Comparison of ENCODE assay signal across 27 cellular contexts in the genomic region with DNA sequence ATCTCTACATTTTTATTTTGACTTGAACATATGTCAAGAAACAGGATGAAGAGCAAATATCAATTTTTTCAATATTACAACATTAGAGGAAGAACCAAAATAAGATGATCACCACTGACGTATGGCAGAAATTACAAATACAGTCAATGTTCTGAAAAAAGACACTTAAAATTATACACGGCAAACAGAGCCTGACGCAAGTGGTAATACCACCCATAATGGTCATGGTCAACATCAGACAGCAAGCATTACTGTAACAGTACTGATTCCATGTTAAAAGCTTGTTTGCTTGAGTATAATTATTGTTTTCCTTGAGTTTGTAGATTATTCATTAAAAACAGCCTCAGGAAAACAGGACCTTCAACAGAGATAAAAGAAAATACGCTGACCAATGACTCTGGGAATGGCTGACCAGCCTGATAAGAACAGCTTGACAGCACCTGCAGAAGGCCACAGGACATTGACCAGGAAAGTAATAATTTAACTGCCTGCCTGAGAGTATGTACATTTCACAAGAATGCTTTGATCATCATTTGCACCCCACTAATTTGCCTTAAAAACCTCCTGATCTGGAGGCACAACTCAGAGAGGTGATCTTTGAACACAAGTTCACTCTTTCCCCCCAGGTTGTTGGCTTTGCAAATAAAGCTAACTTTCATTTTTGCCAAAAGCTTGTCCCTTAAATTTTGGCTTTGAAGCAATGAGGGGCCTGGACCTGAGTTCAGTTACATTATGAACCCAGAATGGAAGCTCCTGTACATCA.
"Had no signal": no experiment of that assay in that cellular context is flagged by ENCODE, and none has a peak within 500 bp of the region (broad histone marks: within the 10 kb centered on the region; RNA-seq: fewer than 3 reads in every experiment).

No MANE protein-coding gene starts in this region.

- H3K27ac Mint-ChIP-seq: immature natural killer cell; naive thymus-derived CD8-positive, alpha-beta T cell; nephron; stimulated activated effector memory CD8-positive, alpha-beta T cell treated with anti-CD3 and anti-CD28 coated beads, Interleukin-12 subunit alpha, Interleukin-12 subunit beta, amount 100 ng/mL, for 72 hours; stimulated activated naive CD8-positive, alpha-beta T cell treated with anti-CD3 and anti-CD28 coated beads, Interleukin-15, Interleukin-2, amounts not matched to agents 100 ng/mL and 50 ng/mL, for 24 hours had no signal

- H3K4me3 ChIP-seq: lower lobe of right lung, pancreas, prostate gland, sigmoid colon, spleen, suprapubic skin, thoracic aorta, tibial artery, upper lobe of right lung had no signal

- H3K9me3 Mint-ChIP-seq: immature natural killer cell; nephron; neural crest cell; stimulated activated effector memory CD8-positive, alpha-beta T cell treated with anti-CD3 and anti-CD28 coated beads, Interleukin-12 subunit alpha, Interleukin-12 subunit beta, amount 100 ng/mL, for 72 hours; stimulated activated naive CD8-positive, alpha-beta T cell treated with anti-CD3 and anti-CD28 coated beads, Interleukin-15, Interleukin-2, amounts not matched to agents 100 ng/mL and 50 ng/mL, for 24 hours had no signal

- H3K4me1 Mint-ChIP-seq: immature natural killer cell; naive thymus-derived CD8-positive, alpha-beta T cell; nephron; neural crest cell; stimulated activated effector memory CD8-positive, alpha-beta T cell treated with anti-CD3 and anti-CD28 coated beads, Interleukin-12 subunit alpha, Interleukin-12 subunit beta, amount 100 ng/mL, for 72 hours had no signal

- H3K27me3 ChIP-seq: pancreas, sigmoid colon, spleen, suprapubic skin, tibial artery, upper lobe of right lung had no signal

- ATAC-seq: left ventricle myocardium superior; lower lobe of right lung; naive thymus-derived CD8-positive, alpha-beta T cell; right cardiac atrium; stimulated activated effector memory CD8-positive, alpha-beta T cell treated with anti-CD3 and anti-CD28 coated beads, Interleukin-12 subunit alpha, Interleukin-12 subunit beta, amount 100 ng/mL, for 72 hours; upper lobe of right lung had no signal

- H3K36me3 ChIP-seq: lower lobe of right lung, pancreas, prostate gland, sigmoid colon, spleen, suprapubic skin, thoracic aorta, tibial artery, upper lobe of right lung had no signal

- H3K4me1 ChIP-seq: lower lobe of right lung, prostate gland, sigmoid colon, spleen, suprapubic skin, tibial artery, upper lobe of right lung had no signal

- H3K9me3 ChIP-seq: lower lobe of right lung, pancreas, prostate gland, sigmoid colon, spleen, suprapubic skin, thoracic aorta, tibial artery, upper lobe of right lung had no signal

- H3K36me3 Mint-ChIP-seq: immature natural killer cell; stimulated activated effector memory CD8-positive, alpha-beta T cell treated with anti-CD3 and anti-CD28 coated beads, Interleukin-12 subunit alpha, Interleukin-12 subunit beta, amount 100 ng/mL, for 72 hours had no signal

- H3K4me3 Mint-ChIP-seq: immature natural killer cell; naive thymus-derived CD8-positive, alpha-beta T cell; nephron; neural crest cell; stimulated activated effector memory CD8-positive, alpha-beta T cell treated with anti-CD3 and anti-CD28 coated beads, Interleukin-12 subunit alpha, Interleukin-12 subunit beta, amount 100 ng/mL, for 72 hours; stimulated activated naive CD8-positive, alpha-beta T cell treated with anti-CD3 and anti-CD28 coated beads, Interleukin-15, Interleukin-2, amounts not matched to agents 100 ng/mL and 50 ng/mL, for 24 hours had no signal

- DNase-seq: hypothalamus; immature natural killer cell; left ventricle myocardium superior; lower lobe of right lung; mammary epithelial cell; mesenchymal stem cell; naive thymus-derived CD8-positive, alpha-beta T cell; nucleus accumbens; pancreas; posterior cingulate gyrus; retina; right cardiac atrium; sigmoid colon; small intestine; spleen; stimulated activated CD4-positive, alpha-beta T cell treated with anti-CD3 and anti-CD28 coated beads, Interleukin-4, amount 100 ng/mL, for 24 hours; stimulated activated naive CD4-positive, alpha-beta T cell; tibial artery; trophoblast cell; upper lobe of right lung had no signal

- H3K27ac ChIP-seq: lower lobe of right lung, prostate gland, sigmoid colon, spleen, suprapubic skin, thoracic aorta, tibial artery, upper lobe of right lung had no signal
